In the genomic region with DNA sequence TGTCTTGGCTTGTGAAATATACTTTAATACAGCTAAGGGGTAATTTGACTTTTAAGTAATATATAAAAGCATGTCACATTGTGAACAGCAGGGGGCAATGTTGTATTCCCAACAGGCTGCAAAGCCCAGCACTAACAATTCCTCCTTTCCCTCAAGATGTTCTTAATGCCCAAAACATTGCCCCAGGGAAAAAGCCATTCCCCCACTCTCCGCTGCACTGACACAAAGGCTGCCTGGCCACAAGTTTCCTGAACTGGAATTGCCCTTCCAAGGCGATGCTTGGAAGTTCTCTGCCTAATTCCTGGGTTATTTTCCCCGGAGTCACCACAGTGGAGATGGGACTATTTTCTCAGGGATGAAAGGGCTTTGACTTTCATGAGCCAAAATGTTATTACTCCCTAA, we compare ENCODE assay signal across 8 cellular contexts. TPM values are rescaled to one million over a fixed set of nuclear protein-coding genes. Genes with fewer than 3 reads are reported as not detected.
DNase-seq lines count a peak whose midpoint lies in the region; ATAC-seq and TF ChIP-seq lines count a peak whose summit lies in the region.

No MANE protein-coding gene starts in this region.

- H3K4me1 ChIP-seq in adipocyte (ENCODE audit: control insufficient read depth, insufficient read depth, low read length), result peaks cover 8% of the 10 kb centered on the region

- H3K9ac ChIP-seq in adipocyte (ENCODE audit: low read length), result no peak overlapping the region

- intact Hi-C loops in left cardiac atrium (cut with DNase I), result loop anchor here (2.0 to 5.0 kb wide), 2 partner anchors 285 to 286 kb away; partner anchors contain the start of gene SOCS1 (in 2 of the 2)

- H3K9me3 ChIP-seq in adipocyte (ENCODE audit: control insufficient read depth, low read length), result no peaks in the 10 kb centered on the region

- H3K27me3 ChIP-seq in adipocyte (replicated peaks; ENCODE audit: control insufficient read depth, insufficient read depth, low read length), result no peaks in the 10 kb centered on the region

- ATAC-seq in left cardiac atrium (peak; percentile 63 to 84), HG03460 (IDR thresholded peaks at IDR 0.05; ENCODE audit: unreplicated experiment) (no peak)

- TF ChIP-seq CTCF in HFF-Myc (IDR thresholded peaks at IDR 0.05; ENCODE audit: low read depth, low read length, missing control alignments), result peak; percentile 56

- H3K36me3 ChIP-seq in adipocyte (ENCODE audit: control insufficient read depth, insufficient read depth, low read length, severe bottlenecking), result peaks cover 44% of the 10 kb centered on the region

- DNase-seq in DMS114 treated with DMSO at 0.1 percent for 48 hours (lab: John Stamatoyannopoulos, UW; ENCODE audit: unreplicated experiment) (peak; percentile 45), HFF-Myc (ENCODE audit: extremely low read depth, low read depth) (peak; percentile 92), NCI-H526 treated with DMSO at 0.1 percent for 48 hours (lab: John Stamatoyannopoulos, UW) (peak; percentile 75), adipocyte (ENCODE audit: low read depth) (peak; percentile 95), left cardiac atrium (no peak), renal cortical epithelial cell (ENCODE audit: low read depth) (peak; percentile 84), HPDE6-E6E7 (ENCODE audit: extremely low spot score) (no peak)

- H3K4me3 ChIP-seq in HFF-Myc (replicated peaks; ENCODE audit: low read depth, low read length) (no peak overlapping the region), adipocyte (ENCODE audit: low read length) (peak overlapping the region; percentile 9)

RNA-seq across cellular contexts. Expression of gene CLEC16A, which starts 27.2 kb away (rescaled TPM):
- total RNA-seq in left cardiac atrium, result 10 to 100 TPM; 25.5 to 30.2 TPM
- total RNA-seq in renal cortical epithelial cell, result 13.2 and 48.3 TPM in 2 replicates

RNA-seq across cellular contexts. Expression of gene DEXI, which starts 29.3 kb away (rescaled TPM):
- total RNA-seq in left cardiac atrium (10 to 100 TPM; 68.5 to 84.9 TPM), renal cortical epithelial cell (29.2 and 47.1 TPM in 2 replicates)

Comparison
In these comparisons a context has a peak if more than half of its experiments do, and no peak if none do; other contexts are left out.
1. DNase-seq: peak in DMS114 treated with DMSO at 0.1 percent for 48 hours (single experiment), HFF-Myc (single experiment), NCI-H526 treated with DMSO at 0.1 percent for 48 hours (single experiment), adipocyte (single experiment) and renal cortical epithelial cell (single experiment); none in left cardiac atrium (single experiment) and HPDE6-E6E7 (single experiment).